In the genomic region with DNA sequence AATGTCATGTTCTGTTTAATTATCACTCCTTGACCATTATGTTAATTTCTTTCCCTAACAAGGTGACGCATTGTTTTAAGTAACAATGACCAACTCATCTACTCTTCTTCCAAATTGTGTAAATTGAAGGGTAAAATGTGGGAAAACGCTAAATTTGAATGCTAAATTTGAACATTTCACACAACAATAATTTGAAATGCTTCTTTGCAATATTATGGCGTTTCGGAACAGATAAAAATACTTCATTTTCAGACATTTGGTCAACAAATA, we compare ENCODE assay signal across 8 cellular contexts. TPM values are rescaled to one million over a fixed set of nuclear protein-coding genes. Genes with fewer than 3 reads are reported as not detected.
DNase-seq lines count a peak whose midpoint lies in the region; ATAC-seq and TF ChIP-seq lines count a peak whose summit lies in the region.

No MANE protein-coding gene starts in this region.

- DNase-seq in activated CD4-positive, alpha-beta T cell treated with anti-CD3 and anti-CD28 coated beads for 36 hours: no peak
- no peak for DNase-seq in activated CD4-positive, alpha-beta T cell treated with anti-CD3 and anti-CD28 coated beads, Interleukin-2, amount 50 U/mL, for 4 hours
- no peak for DNase-seq in activated naive CD8-positive, alpha-beta T cell treated with anti-CD3 and anti-CD28 coated beads, Interleukin-2, amount 10 ng/mL, durations not matched to agents 7 days and 5 days
- no peak for DNase-seq in kidney epithelial cell (ENCODE audit: low read depth)
- no peak for DNase-seq in testis
- no peak for DNase-seq in T-helper 9 cell
- DNase-seq in effector memory CD4-positive, alpha-beta T cell: no peak
- DNase-seq in NCI-H1417 (lab: John Stamatoyannopoulos, UW): no peak

- H3K36me3 Mint-ChIP-seq in activated CD4-positive, alpha-beta T cell treated with anti-CD3 and anti-CD28 coated beads for 36 hours (ENCODE audit: low read depth): no peaks in the 10 kb centered on the region
- H3K36me3 Mint-ChIP-seq in activated naive CD8-positive, alpha-beta T cell treated with anti-CD3 and anti-CD28 coated beads, Interleukin-2, amount 10 ng/mL, durations not matched to agents 7 days and 5 days: peaks cover 1% of the 10 kb centered on the region

- 9 to 12% methylated on average over 4 of the region's 4 CpGs for WGBS in testis, 2 donors

- H3K4me1 ChIP-seq in testis: peaks cover 14% of the 10 kb centered on the region
- no peaks in the 10 kb centered on the region for H3K4me1 ChIP-seq in effector memory CD4-positive, alpha-beta T cell (ENCODE audit: control insufficient read depth, insufficient read depth, low read length, poor library complexity, severe bottlenecking)

- H3K27me3 Mint-ChIP-seq in activated CD4-positive, alpha-beta T cell treated with anti-CD3 and anti-CD28 coated beads for 36 hours: no peaks in the 10 kb centered on the region
- H3K27me3 Mint-ChIP-seq in activated naive CD8-positive, alpha-beta T cell treated with anti-CD3 and anti-CD28 coated beads, Interleukin-2, amount 10 ng/mL, durations not matched to agents 7 days and 5 days: no peaks in the 10 kb centered on the region

- intact Hi-C loops in activated CD4-positive, alpha-beta T cell treated with anti-CD3 and anti-CD28 coated beads for 36 hours (cut with DNase I, micrococcal nuclease): loop anchor here in 1 of 2 experiments (2.0 to 10.0 kb wide), 2 partner anchors 48 to 950 kb away; partner anchors contain the start of gene RHEB
- intact Hi-C loops in testis (cut with DNase I; ENCODE audit: low total_unique reads): no loop called here

- no peak for ATAC-seq in activated CD4-positive, alpha-beta T cell treated with anti-CD3 and anti-CD28 coated beads for 36 hours
- no peak for ATAC-seq in activated naive CD8-positive, alpha-beta T cell treated with anti-CD3 and anti-CD28 coated beads, Interleukin-2, amount 10 ng/mL, durations not matched to agents 7 days and 5 days (ENCODE audit: low read depth)

- H3K9me3 ChIP-seq in testis: no peaks in the 10 kb centered on the region
- no peaks in the 10 kb centered on the region for H3K9me3 ChIP-seq in effector memory CD4-positive, alpha-beta T cell (ENCODE audit: control insufficient read depth, low read length)

- TF ChIP-seq CTCF in kidney epithelial cell (IDR thresholded peaks at IDR 0.05; ENCODE audit: insufficient read depth, low read length, poor library complexity, severe bottlenecking) (no peak), testis (IDR thresholded peaks at IDR 0.05) (no peak)

- POLR2A ChIA-PET in activated CD4-positive, alpha-beta T cell treated with anti-CD3 and anti-CD28 coated beads for 36 hours (lab: Charles Lee): interaction anchor here (1.6 kb wide), 1 partner anchor 30 kb away, joined by 6 read pairs; no protein-coding TSS in a partner anchor
- POLR2A ChIA-PET in activated naive CD8-positive, alpha-beta T cell treated with anti-CD3 and anti-CD28 coated beads, Interleukin-2, amount 10 ng/mL, durations not matched to agents 7 days and 5 days (lab: Charles Lee): interaction anchor here (2.0 kb wide), 1 partner anchor 30 kb away, joined by 24 read pairs; the partner anchor contains the start of gene KMT2C

- peaks cover 5% of the 10 kb centered on the region for H3K4me1 Mint-ChIP-seq in activated CD4-positive, alpha-beta T cell treated with anti-CD3 and anti-CD28 coated beads for 36 hours
- peaks cover 6% of the 10 kb centered on the region for H3K4me1 Mint-ChIP-seq in activated naive CD8-positive, alpha-beta T cell treated with anti-CD3 and anti-CD28 coated beads, Interleukin-2, amount 10 ng/mL, durations not matched to agents 7 days and 5 days

- H3K27ac ChIP-seq in testis: peak overlapping the region; percentile 98 to 100
- H3K27ac ChIP-seq in effector memory CD4-positive, alpha-beta T cell (ENCODE audit: insufficient read depth, low read length, poor library complexity, severe bottlenecking): no peak overlapping the region

- CTCF ChIA-PET in activated CD4-positive, alpha-beta T cell treated with anti-CD3 and anti-CD28 coated beads for 36 hours (lab: Charles Lee): no interaction called here

- H3K4me3 ChIP-seq in kidney epithelial cell (ENCODE audit: low read depth, low read length) (peak overlapping the region; percentile 86), testis (peak overlapping the region; percentile 94 to 98)
- H3K4me3 ChIP-seq in effector memory CD4-positive, alpha-beta T cell (ENCODE audit: insufficient read depth, low read depth, low read length, poor library complexity, severe bottlenecking): no peak overlapping the region

- no peaks in the 10 kb centered on the region for H3K36me3 ChIP-seq in kidney epithelial cell (ENCODE audit: control insufficient read depth, insufficient read depth, low read length)
- H3K36me3 ChIP-seq in testis (ENCODE audit: low read depth, missing control alignments): no peaks in the 10 kb centered on the region
- no peaks in the 10 kb centered on the region for H3K36me3 ChIP-seq in effector memory CD4-positive, alpha-beta T cell (ENCODE audit: control insufficient read depth, insufficient read depth, low read length)

- H3K4me3 Mint-ChIP-seq in activated CD4-positive, alpha-beta T cell treated with anti-CD3 and anti-CD28 coated beads for 36 hours: peak overlapping the region; percentile 88
- peak overlapping the region; percentile 88 for H3K4me3 Mint-ChIP-seq in activated naive CD8-positive, alpha-beta T cell treated with anti-CD3 and anti-CD28 coated beads, Interleukin-2, amount 10 ng/mL, durations not matched to agents 7 days and 5 days

- no peak for TF ChIP-seq POLR2A in testis (IDR thresholded peaks at IDR 0.05)

- peaks cover under 1% of the 10 kb centered on the region for H3K9me3 Mint-ChIP-seq in activated CD4-positive, alpha-beta T cell treated with anti-CD3 and anti-CD28 coated beads for 36 hours (ENCODE audit: low read depth)
- peaks cover 3% of the 10 kb centered on the region for H3K9me3 Mint-ChIP-seq in activated naive CD8-positive, alpha-beta T cell treated with anti-CD3 and anti-CD28 coated beads, Interleukin-2, amount 10 ng/mL, durations not matched to agents 7 days and 5 days

- H3K27me3 ChIP-seq in kidney epithelial cell (ENCODE audit: control insufficient read depth, insufficient read depth, low read length): no peaks in the 10 kb centered on the region
- no peaks in the 10 kb centered on the region for H3K27me3 ChIP-seq in testis
- H3K27me3 ChIP-seq in effector memory CD4-positive, alpha-beta T cell (replicated peaks; ENCODE audit: control insufficient read depth, insufficient read depth, low read length, poor library complexity, severe bottlenecking): no peaks in the 10 kb centered on the region

- H3K27ac Mint-ChIP-seq in activated CD4-positive, alpha-beta T cell treated with anti-CD3 and anti-CD28 coated beads for 36 hours: peak overlapping the region; percentile 84
- H3K27ac Mint-ChIP-seq in activated naive CD8-positive, alpha-beta T cell treated with anti-CD3 and anti-CD28 coated beads, Interleukin-2, amount 10 ng/mL, durations not matched to agents 7 days and 5 days: peak overlapping the region; percentile 83

RNA-seq across cellular contexts. Expression of gene KMT2C, which starts 29.2 kb away (rescaled TPM):
- 10 to 100 TPM; 35.9 to 42.7 TPM for total RNA-seq in activated CD4-positive, alpha-beta T cell treated with anti-CD3 and anti-CD28 coated beads for 36 hours
- 100 to 1,000 TPM in 1 of 2 experiments, 10 to 100 TPM in 1; 95.5 to 102 TPM for total RNA-seq in activated naive CD8-positive, alpha-beta T cell treated with anti-CD3 and anti-CD28 coated beads, Interleukin-2, amount 10 ng/mL, durations not matched to agents 7 days and 5 days
- total RNA-seq in kidney epithelial cell (29.0 and 35.1 TPM in 2 replicates), testis (100 to 1,000 TPM; 154 to 167 TPM)
- polyA plus RNA-seq in testis (ENCODE audit: insufficient read depth, low read depth, low replicate concordance): 32.8 TPM
